Comparison of ENCODE assay signal across 30 cellular contexts in genomic region chr11:34727228-34727737, GRCh38.
"Had no signal": no experiment of that assay in that cellular context is flagged by ENCODE, and none has a peak within 500 bp of the region (broad histone marks: within the 10 kb centered on the region; RNA-seq: fewer than 3 reads in every experiment).

No MANE protein-coding gene starts in this region.

- DNase-seq: activated CD4-positive, alpha-beta T cell treated with anti-CD3 and anti-CD28 coated beads, Interleukin-2, amount 10 ng/mL, durations not matched to agents 7 days and 5 days; activated CD4-positive, alpha-beta T cell treated with anti-CD3 and anti-CD28 coated beads, Interleukin-2, amount 50 U/mL, for 48 hours; activated CD8-positive, alpha-beta T cell treated with anti-CD3 and anti-CD28 coated beads, Interleukin-2, amount 10 ng/mL, durations not matched to agents 7 days and 5 days; activated gamma-delta T cell; activated naive CD4-positive, alpha-beta T cell treated with Interleukin-2 at 50 U/mL for 16 hours; activated naive CD8-positive, alpha-beta T cell treated with anti-CD3 and anti-CD28 coated beads, Interleukin-2, amount 10 ng/mL, durations not matched to agents 7 days and 5 days; activated T-cell treated with anti-CD3 and anti-CD28 coated beads, Interleukin-2, amount 50 U/mL, for 24 hours; adrenal gland; central memory CD4-positive, alpha-beta T cell; Kasumi-1; MG63; NCI-H1048; NCI-H1105 treated with DMSO at 0.1 percent for 48 hours; NCI-H1436; NCI-H1694; NCI-H1930; NCI-H2081 treated with DMSO at 0.1 percent for 48 hours; NCI-H345; NCI-H524 treated with DMSO at 0.1 percent for 48 hours; PC-3; Peyer's patch; RPMI8226; SHP77 treated with DMSO at 0.1 percent for 48 hours; SK-N-SH had no signal

- H3K4me1 ChIP-seq: adrenal gland, Peyer's patch, SJSA1 had no signal

- H3K36me3 ChIP-seq: adrenal gland, MG63, Peyer's patch, SJSA1 had no signal

- H3K36me3 Mint-ChIP-seq: activated naive CD4-positive, alpha-beta T cell treated with anti-CD3 and anti-CD28 coated beads, Interleukin-2, amount 50 U/mL, for 24 hours; activated naive CD8-positive, alpha-beta T cell treated with anti-CD3 and anti-CD28 coated beads, Interleukin-2, amount 10 ng/mL, durations not matched to agents 7 days and 5 days had no signal

- H3K27me3 ChIP-seq: adrenal gland, MG63, Peyer's patch had no signal

- H3K4me1 Mint-ChIP-seq: activated CD4-positive, alpha-beta T cell treated with anti-CD3 and anti-CD28 coated beads, Interleukin-2, amount 10 ng/mL, durations not matched to agents 7 days and 5 days; activated naive CD4-positive, alpha-beta T cell treated with anti-CD3 and anti-CD28 coated beads, Interleukin-2, amount 50 U/mL, for 24 hours; activated naive CD8-positive, alpha-beta T cell treated with anti-CD3 and anti-CD28 coated beads, Interleukin-2, amount 10 ng/mL, durations not matched to agents 7 days and 5 days; brain had no signal

- H3K4me3 ChIP-seq: adrenal gland, MG63, Peyer's patch, SJSA1 had no signal

- H3K9ac ChIP-seq: SK-N-SH had no signal

- H3K27ac ChIP-seq: adrenal gland, Peyer's patch, SJSA1 had no signal

- H3K4me2 ChIP-seq: SK-N-SH had no signal

- H3K9me3 Mint-ChIP-seq: activated CD4-positive, alpha-beta T cell treated with anti-CD3 and anti-CD28 coated beads, Interleukin-2, amount 10 ng/mL, durations not matched to agents 7 days and 5 days; T-helper 2 cell treated with Interferon-gamma antibody and Interleukin-4, amounts not matched to agents 5 μg/mL and 100 μg/mL, for 36 hours had no signal

- H3K27ac Mint-ChIP-seq: activated CD4-positive, alpha-beta T cell treated with anti-CD3 and anti-CD28 coated beads, Interleukin-2, amount 10 ng/mL, durations not matched to agents 7 days and 5 days; activated CD8-positive, alpha-beta T cell treated with anti-CD3 and anti-CD28 coated beads, Interleukin-2, amount 10 ng/mL, durations not matched to agents 7 days and 5 days; activated naive CD4-positive, alpha-beta T cell treated with anti-CD3 and anti-CD28 coated beads, Interleukin-2, amount 50 U/mL, for 24 hours; activated naive CD8-positive, alpha-beta T cell treated with anti-CD3 and anti-CD28 coated beads, Interleukin-2, amount 10 ng/mL, durations not matched to agents 7 days and 5 days; activated T-cell treated with anti-CD3 and anti-CD28 coated beads, Interleukin-2, amount 50 U/mL, for 24 hours; activated T-helper 2 cell treated with anti-CD3 and anti-CD28 coated beads, Interferon-gamma antibody, Interleukin-2, Interleukin-4, amounts not matched to agents 10 μg/mL and 5 μg/mL and 100 μg/mL, durations not matched to agents 14 hours and 24 hours and 36 hours; brain; T-helper 1 cell treated with Interleukin-12 subunit alpha and Interleukin-12 subunit beta and Interleukin-4 antibody, amounts not matched to agents 30 μg/mL and 1 μg/mL, for 36 hours; T-helper 2 cell treated with Interferon-gamma antibody and Interleukin-4, amounts not matched to agents 5 μg/mL and 100 μg/mL, for 36 hours had no signal

- H3K4me3 Mint-ChIP-seq: activated CD4-positive, alpha-beta T cell treated with anti-CD3 and anti-CD28 coated beads, Interleukin-2, amount 10 ng/mL, durations not matched to agents 7 days and 5 days; activated CD8-positive, alpha-beta T cell treated with anti-CD3 and anti-CD28 coated beads, Interleukin-2, amount 10 ng/mL, durations not matched to agents 7 days and 5 days; activated naive CD4-positive, alpha-beta T cell treated with anti-CD3 and anti-CD28 coated beads, Interleukin-2, amount 50 U/mL, for 24 hours; activated naive CD8-positive, alpha-beta T cell treated with anti-CD3 and anti-CD28 coated beads, Interleukin-2, amount 10 ng/mL, durations not matched to agents 7 days and 5 days; activated T-cell treated with anti-CD3 and anti-CD28 coated beads, Interleukin-2, amount 50 U/mL, for 24 hours; brain; T-helper 1 cell treated with Interleukin-12 subunit alpha and Interleukin-12 subunit beta and Interleukin-4 antibody, amounts not matched to agents 30 μg/mL and 1 μg/mL, for 36 hours; T-helper 2 cell treated with Interferon-gamma antibody and Interleukin-4, amounts not matched to agents 5 μg/mL and 100 μg/mL, for 36 hours had no signal

- ATAC-seq: activated CD8-positive, alpha-beta T cell treated with anti-CD3 and anti-CD28 coated beads, Interleukin-2, amount 10 ng/mL, durations not matched to agents 7 days and 5 days; PC-3 had no signal

- H3K9me3 ChIP-seq: adrenal gland, Peyer's patch, SJSA1, SK-N-SH had no signal

- H3K27me3 Mint-ChIP-seq: brain had no signal
